20 cellular contexts compared by ENCODE assay signal in genomic region chr2:34849827-34850226, GRCh38.
DNase-seq lines count a peak whose midpoint lies in the region; ATAC-seq and TF ChIP-seq lines count a peak whose summit lies in the region.
"Had no signal": no experiment of that assay in that cellular context is flagged by ENCODE, and none has a peak within 500 bp of the region (broad histone marks: within the 10 kb centered on the region; RNA-seq: fewer than 3 reads in every experiment).

No MANE protein-coding gene starts in this region.

- 0 out of 2 replicates have a peak overlapping the region, but pooled peaks have one; percentile 33 for H2AFZ ChIP-seq in OCI-LY1 (ENCODE audit: low read length)

- no peak overlapping the region for H3K4me2 ChIP-seq in OCI-LY1 (ENCODE audit: low read length)

- no peaks in the 10 kb centered on the region for H3K27me3 Mint-ChIP-seq in glutamatergic neuron (ENCODE audit: unreplicated experiment)
- H3K27me3 Mint-ChIP-seq: CD4-positive, alpha-beta memory T cell; IgD-negative memory B cell had no signal

- H3K9ac ChIP-seq in OCI-LY1 (ENCODE audit: low read length): no peak overlapping the region

- H3K4me1 Mint-ChIP-seq in glutamatergic neuron (ENCODE audit: low read depth, unreplicated experiment): no peaks in the 10 kb centered on the region
- H3K4me1 Mint-ChIP-seq: CD4-positive, alpha-beta memory T cell; IgD-negative memory B cell had no signal

- TF ChIP-seq CTCF in OCI-LY1 (IDR thresholded peaks at IDR 0.05; ENCODE audit: low read length): no peak
- no peak for TF ChIP-seq CTCF in glutamatergic neuron (IDR thresholded peaks at IDR 0.05; ENCODE audit: partially characterized antibody, unreplicated experiment)

- H4K20me1 ChIP-seq in OCI-LY1 (ENCODE audit: insufficient read depth, low read length): no peaks in the 10 kb centered on the region

- H3K27me3 ChIP-seq in OCI-LY1 (ENCODE audit: insufficient read depth, low read length): no peaks in the 10 kb centered on the region
- H3K27me3 ChIP-seq: BE2C had no signal

- H3K27ac Mint-ChIP-seq in glutamatergic neuron (ENCODE audit: unreplicated experiment): no peak overlapping the region
- H3K27ac Mint-ChIP-seq: CD14-positive monocyte; CD4-positive, alpha-beta memory T cell; HFFc6; IgD-negative memory B cell had no signal

- H3K9me2 ChIP-seq in OCI-LY1 (ENCODE audit: low read depth, low read length): no peaks in the 10 kb centered on the region

- H3K79me2 ChIP-seq in OCI-LY1 (ENCODE audit: insufficient read depth, low read length): no peaks in the 10 kb centered on the region

- no peaks in the 10 kb centered on the region for H3K36me3 Mint-ChIP-seq in glutamatergic neuron (ENCODE audit: unreplicated experiment)
- H3K36me3 Mint-ChIP-seq: CD14-positive monocyte; CD4-positive, alpha-beta memory T cell; IgD-negative memory B cell had no signal

- no peak for ATAC-seq in GM18858 (IDR thresholded peaks at IDR 0.05; ENCODE audit: unreplicated experiment)
- ATAC-seq: HCT116, HepG2 had no signal

- no peaks in the 10 kb centered on the region for H3K9me3 ChIP-seq in OCI-LY1 (ENCODE audit: low read length)
- H3K9me3 ChIP-seq: BE2C had no signal

- no peak overlapping the region for H3K27ac ChIP-seq in OCI-LY1 (ENCODE audit: low read depth, low read length, poor library complexity, severe bottlenecking)

- no peak overlapping the region for H3K4me3 ChIP-seq in OCI-LY1 (ENCODE audit: low read depth, low read length, poor library complexity, severe bottlenecking)

- H3K4me3 Mint-ChIP-seq in glutamatergic neuron (ENCODE audit: unreplicated experiment): no peak overlapping the region
- H3K4me3 Mint-ChIP-seq: CD4-positive, alpha-beta memory T cell; HFFc6; IgD-negative memory B cell had no signal

- H3K4me1 ChIP-seq in OCI-LY1 (ENCODE audit: insufficient read depth, low read length, severe bottlenecking): peaks cover 25% of the 10 kb centered on the region
- H3K4me1 ChIP-seq: BE2C had no signal

- peak; percentile 60 for DNase-seq in GDM1 (lab: John Stamatoyannopoulos, UW)
- peak; percentile 83 for DNase-seq in MV-4-11 (lab: John Stamatoyannopoulos, UW)
- DNase-seq in glutamatergic neuron: no peak
- DNase-seq in cerebellar nuclear complex (lab: John Stamatoyannopoulos, UW): no peak
- DNase-seq in T-helper 9 cell: no peak
- DNase-seq: ACHN; BE2C; CD4-positive, alpha-beta memory T cell; DMS153; DMS79; GF-D8; GOT3; H7; HFFc6 had no signal

- peaks cover 1% of the 10 kb centered on the region for H3K9me3 Mint-ChIP-seq in glutamatergic neuron (ENCODE audit: unreplicated experiment)

- H3F3A ChIP-seq in OCI-LY1 (ENCODE audit: insufficient read depth, low read length): no peaks in the 10 kb centered on the region

- no peaks in the 10 kb centered on the region for H3K36me3 ChIP-seq in OCI-LY1 (ENCODE audit: insufficient read depth, low read length)
- H3K36me3 ChIP-seq: BE2C had no signal

Comparison
In these comparisons a context has a peak if more than half of its experiments do, and no peak if none do; other contexts are left out.
1. DNase-seq: peak in GDM1 (single experiment) and MV-4-11 (single experiment); none in glutamatergic neuron (single experiment), cerebellar nuclear complex (0 of 2) and T-helper 9 cell (single experiment).